8 cellular contexts compared by ENCODE assay signal in the genomic region with DNA sequence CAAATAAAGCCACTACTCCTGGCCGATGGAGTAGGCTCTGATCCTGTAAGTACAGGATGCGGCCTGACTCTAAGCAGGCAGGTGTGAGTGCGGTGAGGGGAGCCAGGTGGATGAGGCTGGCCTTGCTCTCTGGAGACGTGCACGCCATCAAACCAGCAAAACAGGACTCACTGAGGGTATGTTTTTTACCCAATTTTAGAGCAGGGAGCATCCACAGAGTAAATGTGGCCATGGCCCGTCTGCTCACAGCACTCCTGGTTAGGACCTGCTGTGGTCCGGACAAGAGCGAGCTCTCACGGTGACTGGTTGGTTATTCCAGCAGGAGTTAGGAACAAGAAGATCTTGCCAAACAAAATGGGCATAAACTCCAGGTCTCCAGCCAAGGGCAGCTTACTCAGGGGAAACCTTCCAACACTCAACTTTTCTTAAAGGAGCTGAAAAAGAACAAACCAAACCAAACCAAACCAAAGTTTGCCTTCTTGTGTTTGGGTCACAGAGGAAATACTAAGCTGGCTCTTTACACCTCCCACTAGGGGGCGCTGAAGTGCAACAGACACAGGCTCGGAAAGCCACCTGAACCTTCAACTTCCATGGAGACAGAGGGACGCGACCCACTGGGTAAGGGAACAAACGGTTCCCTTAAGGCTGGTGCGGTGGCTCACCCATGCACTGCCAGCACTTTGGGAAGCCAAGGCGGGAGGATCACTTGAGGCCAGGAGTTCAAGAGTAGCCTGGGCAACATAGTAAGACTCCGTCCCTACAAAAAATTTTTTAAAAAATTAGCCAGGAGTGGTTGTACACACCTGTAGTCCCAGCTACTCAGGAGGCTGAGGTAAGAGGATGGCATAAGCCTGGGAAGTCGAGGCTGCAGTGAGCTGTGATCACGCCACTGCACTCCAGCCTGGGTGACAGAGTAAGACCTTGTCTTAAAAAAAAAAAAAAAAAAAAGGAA.
DNase-seq lines count a peak whose midpoint lies in the region; ATAC-seq, FAIRE-seq and TF ChIP-seq lines count a peak whose summit lies in the region.

No MANE protein-coding gene starts in this region.

- no peaks in the 10 kb centered on the region for H3K27me3 Mint-ChIP-seq in MCF 10A (ENCODE audit: insufficient read depth, unreplicated experiment)
- peaks cover 0 to 7% (median 7%) of the 10 kb centered on the region in 3 donors for H3K27me3 Mint-ChIP-seq in immature natural killer cell (ENCODE audit: low read depth in 3 of 3)

- intact Hi-C loops in MCF 10A (cut with micrococcal nuclease): loop anchor here (1.0 to 10.0 kb wide), 5 partner anchors 57 to 356 kb away; no protein-coding TSS in a partner anchor

- peaks cover 32% of the 10 kb centered on the region for H3K36me3 Mint-ChIP-seq in MCF 10A (ENCODE audit: insufficient read depth, unreplicated experiment)
- H3K36me3 Mint-ChIP-seq in immature natural killer cell: peaks cover 0 to 6% (median 0%) of the 10 kb centered on the region in 3 donors

- H3K4me3 Mint-ChIP-seq in MCF 10A (ENCODE audit: unreplicated experiment) (no peak overlapping the region), immature natural killer cell (peak overlapping the region; percentile 38 to 68 (median 64))

- no TSS peak for BruUV-seq in MCF 10A (replicated peaks; lab: Mats Ljungman, UMichigan)

- H3K27ac ChIP-seq in 22Rv1 (no peak overlapping the region), VCaP (peak overlapping the region; percentile 86; the same call in 1 of the 2 replicates)

- H3K27ac Mint-ChIP-seq in MCF 10A (ENCODE audit: low read depth, unreplicated experiment) (peak overlapping the region; percentile 43), immature natural killer cell (peak overlapping the region; percentile 84 to 94 (median 88))

- peak; percentile 99 for TF ChIP-seq CTCF in 22Rv1 (IDR thresholded peaks at IDR 0.05)
- peak; percentile 95 for TF ChIP-seq CTCF in VCaP (conservative IDR thresholded peaks at IDR 0.05)
- TF ChIP-seq CTCF in MCF 10A (IDR thresholded peaks at IDR 0.05; ENCODE audit: unreplicated experiment): peak; percentile 93

- ATAC-seq in GM19455 (IDR thresholded peaks at IDR 0.05; ENCODE audit: unreplicated experiment): no peak

- H3K9me3 Mint-ChIP-seq in MCF 10A (ENCODE audit: unreplicated experiment) (no peaks in the 10 kb centered on the region), immature natural killer cell (no peaks in the 10 kb centered on the region)

- H3K4me1 Mint-ChIP-seq in MCF 10A (ENCODE audit: insufficient read depth, unreplicated experiment): peaks cover 21% of the 10 kb centered on the region
- H3K4me1 Mint-ChIP-seq in immature natural killer cell: peaks cover 62 to 86% of the 10 kb centered on the region in 2 donors

- CTCF ChIA-PET in MCF 10A (lab: Yijun Ruan, JAX): interaction anchor here (0.5 to 12.8 kb wide), 62 partner anchors 9 to 715 kb away, joined by 3 to 179 read pairs (median 4); a partner anchor contains a TSS

- DNase-seq in GM19239 (ENCODE audit: insufficient read length, low spot score) (peak; percentile 44), NCI-H2171 (lab: John Stamatoyannopoulos, UW) (peak; percentile 66), MCF 10A (ENCODE audit: unreplicated experiment) (peak; percentile 93), immature natural killer cell (peak; percentile 78 to 80 (median 79))
- DNase-seq in stimulated activated CD4-positive, alpha-beta T cell treated with anti-CD3 and anti-CD28 coated beads, Interleukin-12 subunit alpha, Interleukin-12 subunit beta, amount 100 ng/mL, for 4 hours: peak; percentile 81

- FAIRE-seq in GM19239 (lab: Jason Lieb, UNC): peak; percentile 65

- POLR2A ChIA-PET in MCF 10A (lab: Yijun Ruan, JAX): interaction anchor here (0.7 to 2.1 kb wide), 5 partner anchors 12 to 355 kb away, joined by 3 to 10 read pairs (median 3); no protein-coding TSS in a partner anchor
